Comparison of ENCODE assay signal across 8 cellular contexts in genomic region chr18:6414723-6415362, GRCh38. TPM values are rescaled to one million over a fixed set of nuclear protein-coding genes. Genes with fewer than 3 reads are reported as not detected.
DNase-seq lines count a peak whose midpoint lies in the region; ATAC-seq and TF ChIP-seq lines count a peak whose summit lies in the region.

Gene L3MBTL4 (minus strand): TSS chr18:6414911. CDS start chr18:6311625, 103,286 bp downstream.

- TF ChIP-seq CTCF in coronary artery (IDR thresholded peaks at IDR 0.05) = no peak
- TF ChIP-seq CTCF in testis (IDR thresholded peaks at IDR 0.05) = peak in 1 of 3 experiments; percentile 9

- H3K4me1 ChIP-seq in testis (no peaks in the 10 kb centered on the region), HAP-1 (no peaks in the 10 kb centered on the region)

- H3K36me3 ChIP-seq in MG63 (no peaks in the 10 kb centered on the region), testis (ENCODE audit: low read depth, missing control alignments) (no peaks in the 10 kb centered on the region), HAP-1 (replicated peaks) (no peaks in the 10 kb centered on the region)

- no peaks in the 10 kb centered on the region for H3K36me3 Mint-ChIP-seq in T-helper 2 cell treated with Interferon-gamma antibody and Interleukin-4, amounts not matched to agents 5 μg/mL and 100 μg/mL, for 36 hours (ENCODE audit: low read depth)

- intact Hi-C loops in testis (cut with DNase I; ENCODE audit: low total_unique reads) = no loop called here

- H3K27me3 ChIP-seq in MG63 = peaks cover 3% of the 10 kb centered on the region
- H3K27me3 ChIP-seq in testis = no peaks in the 10 kb centered on the region
- no peaks in the 10 kb centered on the region for H3K27me3 ChIP-seq in HAP-1 (ENCODE audit: low read depth)

- no peaks in the 10 kb centered on the region for H3K9me3 Mint-ChIP-seq in T-helper 2 cell treated with Interferon-gamma antibody and Interleukin-4, amounts not matched to agents 5 μg/mL and 100 μg/mL, for 36 hours

- in situ Hi-C loops in HAP-1 (cut with MboI; ENCODE audit: low sequenced_read_pairs) = loop anchor here (25.0 kb wide), 1 partner anchor 97 kb away; no protein-coding TSS in a partner anchor

- H3K9me3 ChIP-seq in MG63 = no peaks in the 10 kb centered on the region
- H3K9me3 ChIP-seq in testis = no peaks in the 10 kb centered on the region
- no peaks in the 10 kb centered on the region for H3K9me3 ChIP-seq in HAP-1

- peak within 1 kb of the TSS; percentile 84 for H3K4me3 Mint-ChIP-seq in T-helper 2 cell treated with Interferon-gamma antibody and Interleukin-4, amounts not matched to agents 5 μg/mL and 100 μg/mL, for 36 hours

- peak; percentile 47 for ATAC-seq in GM21737 (IDR thresholded peaks at IDR 0.05; ENCODE audit: unreplicated experiment)

- peaks cover 6% of the 10 kb centered on the region for H3K4me1 Mint-ChIP-seq in T-helper 2 cell treated with Interferon-gamma antibody and Interleukin-4, amounts not matched to agents 5 μg/mL and 100 μg/mL, for 36 hours (ENCODE audit: low read depth)

- peak within 1 kb of the TSS; percentile 52 for H3K27ac Mint-ChIP-seq in T-helper 2 cell treated with Interferon-gamma antibody and Interleukin-4, amounts not matched to agents 5 μg/mL and 100 μg/mL, for 36 hours

- TF ChIP-seq POLR2A in testis (IDR thresholded peaks at IDR 0.05) = no peak

- DNase-seq in T-helper 2 cell treated with Interferon-gamma antibody and Interleukin-4, amounts not matched to agents 5 μg/mL and 100 μg/mL, for 36 hours (ENCODE audit: low spot score) = peak; percentile 4
- DNase-seq in T-helper 2 cell (no peak), MG63 (no peak), coronary artery (ENCODE audit: low spot score) (no peak), lung microvascular endothelial cell (ENCODE audit: low read depth in 2 of 2) (peak in 1 of 2 donors; percentile 8), testis (peak; percentile 73), HAP-1 (ENCODE audit: low spot score in 2 of 2) (no peak)

- peaks cover 36% of the 10 kb centered on the region for H3K27me3 Mint-ChIP-seq in T-helper 2 cell treated with Interferon-gamma antibody and Interleukin-4, amounts not matched to agents 5 μg/mL and 100 μg/mL, for 36 hours (ENCODE audit: low read depth)

- H3K4me3 ChIP-seq in MG63 (peak within 1 kb of the TSS; percentile 38), coronary artery (peak within 1 kb of the TSS; percentile 76), testis (peak within 1 kb of the TSS; percentile 88 to 95), HAP-1 (no peak within 1 kb of the TSS)

- 0 to 2% methylated on average over 7 to 35 of the region's 67 CpGs for WGBS in testis, 2 donors

- H3K27ac ChIP-seq in coronary artery (peak within 1 kb of the TSS; percentile 78 to 85), testis (peak within 1 kb of the TSS; percentile 87 to 96)

RNA-seq across cellular contexts. Expression of gene L3MBTL4, which starts in this region (rescaled TPM):
- not detected in 2 replicates for total RNA-seq in MG63 (2014; rRNA removed; shearing (Covaris generic); ENCODE audit: low replicate concordance)
- total RNA-seq in lung microvascular endothelial cell (2.8 and 15.9 TPM in 2 replicates), testis (10 to 100 TPM; 46.2 to 50.9 TPM)
- polyA plus RNA-seq in testis (ENCODE audit: insufficient read depth, low read depth, low replicate concordance) = 26.6 TPM

Comparison
In these comparisons a context has a peak if more than half of its experiments do, and no peak if none do; other contexts are left out.
1. DNase-seq: peak in T-helper 2 cell treated with Interferon-gamma antibody and Interleukin-4, amounts not matched to agents 5 μg/mL and 100 μg/mL, for 36 hours (single experiment) and testis (single experiment); none in T-helper 2 cell (0 of 5), MG63 (single experiment), coronary artery (single experiment) and HAP-1 (0 of 2).